ENCODE assay signal across 35 cellular contexts in the genomic region with DNA sequence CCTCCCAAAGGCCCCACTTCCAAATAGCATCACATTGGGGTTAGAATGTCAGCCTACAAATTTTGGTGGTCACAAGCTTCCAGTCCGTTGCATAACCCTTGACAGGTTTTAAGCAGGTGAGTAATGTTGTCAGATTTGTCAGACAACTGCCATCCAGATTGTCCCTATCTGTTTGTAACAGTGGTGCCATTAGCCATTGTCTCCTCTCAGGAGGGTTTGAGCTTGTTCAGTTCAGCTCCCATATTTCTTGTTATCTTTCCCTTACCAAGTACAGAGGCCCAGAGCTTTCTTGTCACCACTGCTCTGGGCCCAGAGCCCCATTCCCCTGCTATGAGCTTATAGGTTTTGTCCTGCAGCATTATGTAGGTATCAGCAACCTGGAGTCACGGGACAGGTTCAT.
"Had no signal": no experiment of that assay in that cellular context is flagged by ENCODE, and none has a peak within 500 bp of the region (broad histone marks: within the 10 kb centered on the region; RNA-seq: fewer than 3 reads in every experiment).

No MANE protein-coding gene starts in this region.

- H3K27me3 Mint-ChIP-seq: activated B cell treated with CpG ODN at 0.5 μM for 24 hours; activated CD4-positive, alpha-beta memory T cell treated with anti-CD3 and anti-CD28 coated beads for 36 hours had no signal

- DNase-seq: activated B cell treated with CpG ODN at 0.5 μM for 24 hours; activated CD4-positive, alpha-beta memory T cell treated with anti-CD3 and anti-CD28 coated beads for 36 hours; activated CD4-positive, alpha-beta T cell treated with anti-CD3 and anti-CD28 coated beads for 4 hours; activated CD4-positive, alpha-beta T cell treated with anti-CD3 and anti-CD28 coated beads, Interleukin-2, amount 50 U/mL, for 1 hour; activated CD4-positive, CD25-positive, alpha-beta regulatory T cell treated with anti-CD3 and anti-CD28 coated beads, Interleukin-2, amount 50 U/mL, for 72 hours; activated CD8-positive, alpha-beta memory T cell treated with anti-CD3 and anti-CD28 coated beads, Interleukin-2, amount 50 U/mL, for 4 hours; activated gamma-delta T cell treated with Interleukin-2 at 50 U/mL for 16 hours; activated naive CD4-positive, alpha-beta T cell treated with anti-CD3 and anti-CD28 coated beads for 36 hours; activated T-cell treated with anti-CD3 and anti-CD28 coated beads for 4 hours; activated T-cell treated with anti-CD3 and anti-CD28 coated beads, Interleukin-2, amount 50 U/mL, for 4 hours; adrenal gland; anterior cingulate cortex; caudate nucleus; cerebellar nuclear complex; MG63; NCI-H1048; NCI-H1105 treated with DMSO at 0.1 percent for 48 hours; NCI-H1436; NCI-H1694; NCI-H2029; NCI-H345; NCI-H524 treated with DMSO at 0.1 percent for 48 hours; PC-3; Peyer's patch; RPMI8226; SHP77 treated with DMSO at 0.1 percent for 48 hours; SK-N-SH had no signal

- H3K36me3 Mint-ChIP-seq: activated CD4-positive, alpha-beta memory T cell treated with anti-CD3 and anti-CD28 coated beads for 36 hours; activated naive CD4-positive, alpha-beta T cell treated with anti-CD3 and anti-CD28 coated beads, Interleukin-2, amount 50 U/mL, for 72 hours; brain had no signal

- H3K27me3 ChIP-seq: adrenal gland, MG63, Peyer's patch, SJSA1 had no signal

- H3K4me3 Mint-ChIP-seq: activated B cell treated with CpG ODN at 0.5 μM for 24 hours; activated CD4-positive, alpha-beta memory T cell treated with anti-CD3 and anti-CD28 coated beads for 36 hours; activated naive CD4-positive, alpha-beta T cell treated with anti-CD3 and anti-CD28 coated beads for 36 hours; activated T-cell treated with anti-CD3 and anti-CD28 coated beads, Interleukin-2, amount 50 U/mL, for 4 hours; activated T-helper 1 cell treated with anti-CD3 and anti-CD28 coated beads, Interleukin-12 subunit alpha, Interleukin-12 subunit beta, Interleukin-2, Interleukin-4 antibody, amounts not matched to agents 30 ng/mL and 10 ng/mL and 1 ng/mL, durations not matched to agents 14 hours and 24 hours and 36 hours; brain; T-helper 1 cell treated with Interleukin-12 subunit alpha and Interleukin-12 subunit beta and Interleukin-4 antibody, amounts not matched to agents 30 μg/mL and 1 μg/mL, for 36 hours; T-helper 2 cell treated with Interferon-gamma antibody and Interleukin-4, amounts not matched to agents 5 μg/mL and 100 μg/mL, for 36 hours had no signal

- ATAC-seq: activated naive CD4-positive, alpha-beta T cell treated with anti-CD3 and anti-CD28 coated beads, Interleukin-2, amount 50 U/mL, for 72 hours; activated T-cell treated with anti-CD3 and anti-CD28 coated beads, Interleukin-2, amount 50 U/mL, for 4 hours; PC-3 had no signal

- H3K9me3 Mint-ChIP-seq: activated CD4-positive, alpha-beta memory T cell treated with anti-CD3 and anti-CD28 coated beads for 36 hours; activated naive CD4-positive, alpha-beta T cell treated with anti-CD3 and anti-CD28 coated beads for 36 hours; activated naive CD4-positive, alpha-beta T cell treated with anti-CD3 and anti-CD28 coated beads, Interleukin-2, amount 50 U/mL, for 72 hours; activated T-cell treated with anti-CD3 and anti-CD28 coated beads, Interleukin-2, amount 50 U/mL, for 4 hours; activated T-helper 1 cell treated with anti-CD3 and anti-CD28 coated beads, Interleukin-12 subunit alpha, Interleukin-12 subunit beta, Interleukin-2, Interleukin-4 antibody, amounts not matched to agents 30 ng/mL and 10 ng/mL and 1 ng/mL, durations not matched to agents 14 hours and 24 hours and 36 hours; T-helper 1 cell treated with Interleukin-12 subunit alpha and Interleukin-12 subunit beta and Interleukin-4 antibody, amounts not matched to agents 30 μg/mL and 1 μg/mL, for 36 hours; T-helper 2 cell treated with Interferon-gamma antibody and Interleukin-4, amounts not matched to agents 5 μg/mL and 100 μg/mL, for 36 hours had no signal

- H3K4me2 ChIP-seq: SK-N-SH had no signal

- H3K27ac ChIP-seq: adrenal gland, Peyer's patch, SJSA1, VCaP had no signal

- H3K4me3 ChIP-seq: adrenal gland, MG63, Peyer's patch, SJSA1 had no signal

- H3K9me3 ChIP-seq: adrenal gland, MG63, Peyer's patch, SJSA1, SK-N-SH had no signal

- H3K4me1 ChIP-seq: Peyer's patch, SJSA1 had no signal

- H3K9ac ChIP-seq: SK-N-SH had no signal

- H3K27ac Mint-ChIP-seq: activated B cell treated with CpG ODN at 0.5 μM for 24 hours; activated CD4-positive, alpha-beta memory T cell treated with anti-CD3 and anti-CD28 coated beads for 36 hours; activated naive CD4-positive, alpha-beta T cell treated with anti-CD3 and anti-CD28 coated beads for 36 hours; activated naive CD4-positive, alpha-beta T cell treated with anti-CD3 and anti-CD28 coated beads, Interleukin-2, amount 50 U/mL, for 72 hours; activated T-helper 1 cell treated with anti-CD3 and anti-CD28 coated beads, Interleukin-12 subunit alpha, Interleukin-12 subunit beta, Interleukin-2, Interleukin-4 antibody, amounts not matched to agents 30 ng/mL and 10 ng/mL and 1 ng/mL, durations not matched to agents 14 hours and 24 hours and 36 hours; brain; T-helper 1 cell treated with Interleukin-12 subunit alpha and Interleukin-12 subunit beta and Interleukin-4 antibody, amounts not matched to agents 30 μg/mL and 1 μg/mL, for 36 hours; T-helper 2 cell treated with Interferon-gamma antibody and Interleukin-4, amounts not matched to agents 5 μg/mL and 100 μg/mL, for 36 hours had no signal

- FAIRE-seq: bronchial epithelial cell had no signal

- H3K36me3 ChIP-seq: adrenal gland, MG63, Peyer's patch, SJSA1 had no signal
